In the genomic region with DNA sequence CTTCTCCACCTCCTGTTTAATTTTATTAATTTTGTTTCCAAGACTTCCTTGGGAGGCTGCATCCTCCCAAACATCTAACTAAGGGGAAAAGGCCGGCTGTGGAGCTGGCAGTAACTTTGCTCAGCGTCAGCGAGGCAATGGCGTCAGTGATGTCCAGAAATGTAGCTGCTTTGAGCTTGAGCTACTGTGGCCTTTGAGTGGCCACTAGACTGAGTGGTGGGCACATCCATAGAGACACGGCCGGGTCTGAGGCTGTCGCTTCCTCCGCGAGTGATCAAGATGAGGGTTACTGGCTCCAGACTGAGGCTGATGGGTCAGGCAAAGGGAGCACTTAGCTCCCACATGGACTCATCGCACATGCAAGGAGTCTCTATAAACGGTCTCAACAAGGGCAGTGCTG, we compare ENCODE assay signal across 32 cellular contexts.
"Had no signal": no experiment of that assay in that cellular context is flagged by ENCODE, and none has a peak within 500 bp of the region (broad histone marks: within the 10 kb centered on the region; RNA-seq: fewer than 3 reads in every experiment).

No MANE protein-coding gene starts in this region.

- H3K4me1 Mint-ChIP-seq: activated B cell treated with CpG ODN at 0.5 μM for 24 hours; activated naive CD4-positive, alpha-beta T cell treated with anti-CD3 and anti-CD28 coated beads, Interleukin-2, amount 50 U/mL, for 24 hours had no signal

- H3K9me2 ChIP-seq: SK-N-SH had no signal

- H3K9me3 ChIP-seq: ascending aorta, Peyer's patch, SJSA1, SK-N-SH had no signal

- H3K4me2 ChIP-seq: KMS-11, SK-N-SH had no signal

- H3K27me3 ChIP-seq: ascending aorta, cardiac muscle cell, Peyer's patch had no signal

- H3K27ac Mint-ChIP-seq: activated B cell treated with CpG ODN at 0.5 μM for 24 hours; activated CD4-positive, alpha-beta memory T cell treated with anti-CD3 and anti-CD28 coated beads, Interleukin-2, amount 10 ng/mL, durations not matched to agents 7 days and 5 days; activated CD8-positive, alpha-beta memory T cell treated with anti-CD3 and anti-CD28 coated beads, Interleukin-2, amount 10 ng/mL, durations not matched to agents 7 days and 5 days; activated naive CD4-positive, alpha-beta T cell treated with anti-CD3 and anti-CD28 coated beads, Interleukin-2, amount 50 U/mL, for 24 hours; activated naive CD8-positive, alpha-beta T cell treated with anti-CD3 and anti-CD28 coated beads, Interleukin-2, amount 10 ng/mL, durations not matched to agents 7 days and 5 days; activated T-helper 2 cell treated with anti-CD3 and anti-CD28 coated beads, Interferon-gamma antibody, Interleukin-2, Interleukin-4, amounts not matched to agents 10 μg/mL and 5 μg/mL and 100 μg/mL, durations not matched to agents 14 hours and 24 hours and 36 hours; T-helper 1 cell treated with Interleukin-12 subunit alpha and Interleukin-12 subunit beta and Interleukin-4 antibody, amounts not matched to agents 30 μg/mL and 1 μg/mL, for 36 hours; T-helper 2 cell treated with Interferon-gamma antibody and Interleukin-4, amounts not matched to agents 5 μg/mL and 100 μg/mL, for 36 hours had no signal

- H3K36me3 ChIP-seq: ascending aorta, cardiac muscle cell, Peyer's patch, SJSA1 had no signal

- H3K9me3 Mint-ChIP-seq: activated B cell treated with CpG ODN at 0.5 μM for 24 hours; activated CD4-positive, alpha-beta memory T cell treated with anti-CD3 and anti-CD28 coated beads, Interleukin-2, amount 10 ng/mL, durations not matched to agents 7 days and 5 days; activated naive CD4-positive, alpha-beta T cell treated with anti-CD3 and anti-CD28 coated beads, Interleukin-2, amount 50 U/mL, for 24 hours; activated naive CD8-positive, alpha-beta T cell treated with anti-CD3 and anti-CD28 coated beads, Interleukin-2, amount 10 ng/mL, durations not matched to agents 7 days and 5 days; activated T-helper 2 cell treated with anti-CD3 and anti-CD28 coated beads, Interferon-gamma antibody, Interleukin-2, Interleukin-4, amounts not matched to agents 10 μg/mL and 5 μg/mL and 100 μg/mL, durations not matched to agents 14 hours and 24 hours and 36 hours; T-helper 1 cell treated with Interleukin-12 subunit alpha and Interleukin-12 subunit beta and Interleukin-4 antibody, amounts not matched to agents 30 μg/mL and 1 μg/mL, for 36 hours; T-helper 2 cell treated with Interferon-gamma antibody and Interleukin-4, amounts not matched to agents 5 μg/mL and 100 μg/mL, for 36 hours had no signal

- H3K4me1 ChIP-seq: ascending aorta, Peyer's patch, SJSA1 had no signal

- H3K9ac ChIP-seq: KMS-11, SK-N-SH had no signal

- ATAC-seq: activated CD8-positive, alpha-beta memory T cell treated with anti-CD3 and anti-CD28 coated beads, Interleukin-2, amount 10 ng/mL, durations not matched to agents 7 days and 5 days; PC-3 had no signal

- H3K27ac ChIP-seq: ascending aorta, cardiac muscle cell, KMS-11, Peyer's patch, SJSA1 had no signal

- DNase-seq: activated B cell treated with CpG ODN at 0.5 μM for 24 hours; activated CD4-positive, alpha-beta memory T cell treated with anti-CD3 and anti-CD28 coated beads, Interleukin-2, amount 10 ng/mL, durations not matched to agents 7 days and 5 days; activated CD4-positive, alpha-beta T cell treated with anti-CD3 and anti-CD28 coated beads for 48 hours; activated CD4-positive, CD25-positive, alpha-beta regulatory T cell treated with anti-CD3 and anti-CD28 coated beads, Interleukin-2, amount 50 U/mL, for 72 hours; activated CD8-positive, alpha-beta memory T cell treated with anti-CD3 and anti-CD28 coated beads for 24 hours; activated CD8-positive, alpha-beta memory T cell treated with anti-CD3 and anti-CD28 coated beads, Interleukin-2, amount 10 ng/mL, durations not matched to agents 7 days and 5 days; activated CD8-positive, alpha-beta memory T cell treated with anti-CD3 and anti-CD28 coated beads, Interleukin-2, amount 50 U/mL, for 48 hours; activated gamma-delta T cell; activated naive CD4-positive, alpha-beta T cell treated with Interleukin-2 at 50 U/mL for 16 hours; activated naive CD8-positive, alpha-beta T cell treated with anti-CD3 and anti-CD28 coated beads, Interleukin-2, amount 10 ng/mL, durations not matched to agents 7 days and 5 days; amygdala; MM.1S; MV-4-11; NCI-H1092; NCI-H1436 treated with DMSO at 0.1 percent for 48 hours; NCI-H1694 treated with DMSO at 0.1 percent for 48 hours; NCI-H2029; NCI-H345; NCI-H524 treated with DMSO at 0.1 percent for 48 hours; PC-3; Peyer's patch; RPMI8226; SHP77 treated with DMSO at 0.1 percent for 48 hours; SK-N-SH had no signal

- H3K4me3 ChIP-seq: ascending aorta, cardiac muscle cell, Peyer's patch, SJSA1 had no signal

- H3K27me3 Mint-ChIP-seq: activated B cell treated with CpG ODN at 0.5 μM for 24 hours; activated CD4-positive, alpha-beta memory T cell treated with anti-CD3 and anti-CD28 coated beads, Interleukin-2, amount 10 ng/mL, durations not matched to agents 7 days and 5 days; activated naive CD4-positive, alpha-beta T cell treated with anti-CD3 and anti-CD28 coated beads, Interleukin-2, amount 50 U/mL, for 24 hours; activated naive CD8-positive, alpha-beta T cell treated with anti-CD3 and anti-CD28 coated beads, Interleukin-2, amount 10 ng/mL, durations not matched to agents 7 days and 5 days had no signal

- H3K36me3 Mint-ChIP-seq: activated CD8-positive, alpha-beta memory T cell treated with anti-CD3 and anti-CD28 coated beads, Interleukin-2, amount 10 ng/mL, durations not matched to agents 7 days and 5 days; activated naive CD4-positive, alpha-beta T cell treated with anti-CD3 and anti-CD28 coated beads, Interleukin-2, amount 50 U/mL, for 24 hours; activated naive CD8-positive, alpha-beta T cell treated with anti-CD3 and anti-CD28 coated beads, Interleukin-2, amount 10 ng/mL, durations not matched to agents 7 days and 5 days had no signal

- H3K4me3 Mint-ChIP-seq: activated B cell treated with CpG ODN at 0.5 μM for 24 hours; activated CD4-positive, alpha-beta memory T cell treated with anti-CD3 and anti-CD28 coated beads, Interleukin-2, amount 10 ng/mL, durations not matched to agents 7 days and 5 days; activated CD8-positive, alpha-beta memory T cell treated with anti-CD3 and anti-CD28 coated beads, Interleukin-2, amount 10 ng/mL, durations not matched to agents 7 days and 5 days; activated naive CD4-positive, alpha-beta T cell treated with anti-CD3 and anti-CD28 coated beads, Interleukin-2, amount 50 U/mL, for 24 hours; activated naive CD8-positive, alpha-beta T cell treated with anti-CD3 and anti-CD28 coated beads, Interleukin-2, amount 10 ng/mL, durations not matched to agents 7 days and 5 days; T-helper 1 cell treated with Interleukin-12 subunit alpha and Interleukin-12 subunit beta and Interleukin-4 antibody, amounts not matched to agents 30 μg/mL and 1 μg/mL, for 36 hours; T-helper 2 cell treated with Interferon-gamma antibody and Interleukin-4, amounts not matched to agents 5 μg/mL and 100 μg/mL, for 36 hours had no signal
